ENCODE assay signal across 9 cellular contexts in genomic region chr15:92077353-92078080, GRCh38.
DNase-seq lines count a peak whose midpoint lies in the region; ATAC-seq and TF ChIP-seq lines count a peak whose summit lies in the region.
"Had no signal": no experiment of that assay in that cellular context is flagged by ENCODE, and none has a peak within 500 bp of the region (broad histone marks: within the 10 kb centered on the region; RNA-seq: fewer than 3 reads in every experiment).

No MANE protein-coding gene starts in this region.

- H3K36me3 Mint-ChIP-seq in WTC11 = no peaks in the 10 kb centered on the region

- no peak overlapping the region for H3K4me3 Mint-ChIP-seq in WTC11

- ATAC-seq in HG02763 (IDR thresholded peaks at IDR 0.05; ENCODE audit: unreplicated experiment) = peak; percentile 48
- ATAC-seq in WTC11 = peak; percentile 82

- H3K27me3 Mint-ChIP-seq in WTC11 (ENCODE audit: low read depth) = peaks cover 2% of the 10 kb centered on the region; the same call in 1 of the 2 replicates

- peak; percentile 61 for DNase-seq in NCI-H1436 (lab: John Stamatoyannopoulos, UW)
- DNase-seq in NCI-H1436 treated with DMSO at 0.1 percent for 48 hours (lab: John Stamatoyannopoulos, UW) = no peak
- peak; percentile 31 for DNase-seq in NCI-H2107 treated with DMSO at 0.1 percent for 48 hours (lab: John Stamatoyannopoulos, UW; ENCODE audit: unreplicated experiment)
- DNase-seq in WTC11 (ENCODE audit: low spot score) = peak; percentile 81
- DNase-seq in caudate nucleus (lab: John Stamatoyannopoulos, UW) = peak in 51 of 61 donors; percentile 4 to 79 (median 41)
- peak; percentile 77 for DNase-seq in kidney tubule cell (ENCODE audit: low spot score)
- peak; percentile 17 to 42 (median 25) for DNase-seq in stimulated activated CD4-positive, alpha-beta T cell treated with anti-CD3 and anti-CD28 coated beads, TNF-alpha, amount 100 ng/mL, for 1 hour (ENCODE audit: low read depth in 3 of 3, low spot score in 1 of 3)

- H3K4me1 Mint-ChIP-seq in WTC11 = peaks cover 13% of the 10 kb centered on the region

- TF ChIP-seq CTCF in WTC11 (IDR thresholded peaks at IDR 0.05) = peak; percentile 43

- CTCF ChIA-PET in WTC11 (lab: Charles Lee) = interaction anchor here (0.5 to 3.9 kb wide), 27 partner anchors 14 to 1044 kb away, joined by 3 to 44 read pairs (median 4); partner anchors contain the start of gene SLCO3A1

- no peaks in the 10 kb centered on the region for H3K9me3 Mint-ChIP-seq in WTC11

- no peak overlapping the region for H3K27ac ChIP-seq in caudate nucleus (ENCODE audit: low read depth, low read length)
- H3K27ac ChIP-seq: BLaER1 had no signal

- no peak overlapping the region for H3K27ac Mint-ChIP-seq in WTC11

- POLR2A ChIA-PET in WTC11 (lab: Charles Lee) = interaction anchor here (1.2 kb wide), 1 partner anchor 775 kb away, joined by 3 read pairs; no protein-coding TSS in a partner anchor

TF ChIP-seq in WTC11, 78 proteins besides CTCF, POLR2A, EP300 and RAD21:
- TF ChIP-seq ZNF121 (CRISPR knock-in tag; IDR thresholded peaks at IDR 0.05) = peak; percentile 75; the same call in 1 of the 2 replicates
- TF ChIP-seq, protein P1, sequence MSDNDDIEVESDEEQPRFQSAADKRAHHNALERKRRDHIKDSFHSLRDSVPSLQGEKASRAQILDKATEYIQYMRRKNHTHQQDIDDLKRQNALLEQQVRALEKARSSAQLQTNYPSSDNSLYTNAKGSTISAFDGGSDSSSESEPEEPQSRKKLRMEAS (CRISPR knock-in tag; IDR thresholded peaks at IDR 0.05) = peak; percentile 63; the same call in 1 of the 2 replicates
- no peak for TF ChIP-seq ERG (CRISPR knock-in tag; IDR thresholded peaks at IDR 0.05)
- 0 out of 2 replicates have a peak, but pooled peaks have one; percentile 44 for TF ChIP-seq E2F1 (CRISPR knock-in tag; IDR thresholded peaks at IDR 0.05)
